ENCODE assay signal across 1 cellular context in the genomic region with DNA sequence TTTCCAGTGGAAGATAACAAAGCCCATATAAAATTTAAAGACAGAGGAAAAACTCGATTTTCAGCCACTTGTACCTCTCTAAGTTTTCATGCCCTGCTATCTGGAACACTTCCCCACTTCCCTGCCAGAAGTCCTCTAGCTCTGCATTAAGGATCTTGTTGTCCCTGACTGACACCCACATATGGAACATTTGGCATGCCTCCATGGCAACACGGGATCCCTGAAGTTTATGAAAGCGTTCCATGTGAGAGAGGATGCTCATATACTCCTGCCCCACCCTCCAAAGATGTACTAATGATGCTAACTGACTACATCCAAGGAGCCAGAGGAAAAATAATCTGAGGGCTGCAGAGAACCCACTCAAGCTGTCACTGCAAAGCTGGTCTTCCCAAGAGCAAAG.
TF ChIP-seq lines count a peak whose summit lies in the region.

No MANE protein-coding gene starts in this region.

TF ChIP-seq in IMR-90, 13 proteins besides CTCF, POLR2A, EP300 and RAD21 (continued from another document):
- TF ChIP-seq SMC3 (IDR thresholded peaks at IDR 0.05; ENCODE audit: low read depth, low read length) (no peak), MAFK (IDR thresholded peaks at IDR 0.05; ENCODE audit: low read depth, low read length) (no peak)
